Comparison of ENCODE assay signal across 8 cellular contexts in genomic region chr19:58519087-58519354, GRCh38.
DNase-seq lines count a peak whose midpoint lies in the region; ATAC-seq and TF ChIP-seq lines count a peak whose summit lies in the region.

No MANE protein-coding gene starts in this region.

- peak; percentile 0 for ATAC-seq in HG03565 (IDR thresholded peaks at IDR 0.05; ENCODE audit: unreplicated experiment)
- no peak for ATAC-seq in HG02588 (IDR thresholded peaks at IDR 0.05; ENCODE audit: unreplicated experiment)

- DNase-seq in GM04503 (ENCODE audit: low read depth) = peak; percentile 32
- peak; percentile 73 for DNase-seq in NCI-H82 treated with DMSO at 0.1 percent for 48 hours (lab: John Stamatoyannopoulos, UW; ENCODE audit: unreplicated experiment)
- peak; percentile 45 for DNase-seq in activated CD8-positive, alpha-beta memory T cell treated with anti-CD3 and anti-CD28 coated beads, Interleukin-2, amount 50 U/mL, for 4 hours
- DNase-seq in epithelial cell of esophagus (ENCODE audit: low read depth) = peak; percentile 81
- peak; percentile 31 for DNase-seq in middle frontal gyrus (ENCODE audit: extremely low spot score, low spot score)
- DNase-seq in stromal cell of bone marrow (ENCODE audit: low read depth) = peak; percentile 54

- peak; percentile 79 for TF ChIP-seq CTCF in epithelial cell of esophagus (IDR thresholded peaks at IDR 0.05; ENCODE audit: insufficient read depth, low read depth, low read length, missing control alignments)

- H3K4me3 ChIP-seq in epithelial cell of esophagus (ENCODE audit: low read length) = peak overlapping the region; percentile 73

Comparison
In these comparisons a context has a peak if more than half of its experiments do, and no peak if none do; other contexts are left out.
1. DNase-seq: peak in every context shown above with its lines; median percentile 81 in epithelial cell of esophagus; 73 in NCI-H82 treated with DMSO at 0.1 percent for 48 hours; 54 in stromal cell of bone marrow; 45 in activated CD8-positive, alpha-beta memory T cell treated with anti-CD3 and anti-CD28 coated beads, Interleukin-2, amount 50 U/mL, for 4 hours; 32 in GM04503; 31 in middle frontal gyrus.